1 cellular context compared by ENCODE assay signal in genomic region chr7:44473295-44473694, GRCh38.
TF ChIP-seq lines count a peak whose summit lies in the region.

No MANE protein-coding gene starts in this region.

TF ChIP-seq in HepG2, 621 proteins besides CTCF, POLR2A, EP300 and RAD21 (continued from another document and continues in another):
- TF ChIP-seq ZNF407 (CRISPR knock-in tag; IDR thresholded peaks at IDR 0.05; ENCODE audit: not compliant biosample characterization) (no peak), NCOA2 (CRISPR knock-in tag; IDR thresholded peaks at IDR 0.05) (peak; percentile 75), FOXK2 (IDR thresholded peaks at IDR 0.05) (peak; percentile 62; the same call in 1 of the 2 replicates), RBM39 (IDR thresholded peaks at IDR 0.05; ENCODE audit: low read depth, low read length, poor library complexity, severe bottlenecking) (no peak), ZSCAN22 (CRISPR knock-in tag; IDR thresholded peaks at IDR 0.05) (no peak), ZSCAN29 (CRISPR knock-in tag; conservative IDR thresholded peaks at IDR 0.05) (no peak), ISL2 (CRISPR knock-in tag; IDR thresholded peaks at IDR 0.05) (no peak), ZNF33B (CRISPR knock-in tag; IDR thresholded peaks at IDR 0.05) (no peak), SRSF1 (optimal IDR thresholded peaks at IDR 0.05; ENCODE audit: low read depth, low read length) (no peak), MEIS1 (CRISPR knock-in tag; IDR thresholded peaks at IDR 0.05; ENCODE audit: borderline replicate concordance) (no peak; the same call in 1 of the 2 replicates), TRIM24 (CRISPR knock-in tag; IDR thresholded peaks at IDR 0.05) (no peak), KLF12 (CRISPR knock-in tag; IDR thresholded peaks at IDR 0.05; ENCODE audit: borderline replicate concordance) (no peak), PRDM15 (CRISPR knock-in tag; IDR thresholded peaks at IDR 0.05) (no peak), ZKSCAN8 (CRISPR knock-in tag; IDR thresholded peaks at IDR 0.05; ENCODE audit: borderline replicate concordance) (peak; percentile 85; the same call in 1 of the 2 replicates), TEAD2 (CRISPR knock-in tag; IDR thresholded peaks at IDR 0.05) (no peak), SATB2 (CRISPR knock-in tag; IDR thresholded peaks at IDR 0.05) (no peak), TBX3 (IDR thresholded peaks at IDR 0.05; ENCODE audit: borderline replicate concordance) (no peak), SNAPC2 (CRISPR knock-in tag; IDR thresholded peaks at IDR 0.05) (0 out of 2 replicates have a peak, but pooled peaks have one; percentile 41), ADNP (CRISPR knock-in tag; IDR thresholded peaks at IDR 0.05) (no peak), ZNF770 (CRISPR knock-in tag; IDR thresholded peaks at IDR 0.05) (no peak), MAFF (IDR thresholded peaks at IDR 0.05; ENCODE audit: low read depth, low read length) (no peak)
- TF ChIP-seq, protein P1, sequence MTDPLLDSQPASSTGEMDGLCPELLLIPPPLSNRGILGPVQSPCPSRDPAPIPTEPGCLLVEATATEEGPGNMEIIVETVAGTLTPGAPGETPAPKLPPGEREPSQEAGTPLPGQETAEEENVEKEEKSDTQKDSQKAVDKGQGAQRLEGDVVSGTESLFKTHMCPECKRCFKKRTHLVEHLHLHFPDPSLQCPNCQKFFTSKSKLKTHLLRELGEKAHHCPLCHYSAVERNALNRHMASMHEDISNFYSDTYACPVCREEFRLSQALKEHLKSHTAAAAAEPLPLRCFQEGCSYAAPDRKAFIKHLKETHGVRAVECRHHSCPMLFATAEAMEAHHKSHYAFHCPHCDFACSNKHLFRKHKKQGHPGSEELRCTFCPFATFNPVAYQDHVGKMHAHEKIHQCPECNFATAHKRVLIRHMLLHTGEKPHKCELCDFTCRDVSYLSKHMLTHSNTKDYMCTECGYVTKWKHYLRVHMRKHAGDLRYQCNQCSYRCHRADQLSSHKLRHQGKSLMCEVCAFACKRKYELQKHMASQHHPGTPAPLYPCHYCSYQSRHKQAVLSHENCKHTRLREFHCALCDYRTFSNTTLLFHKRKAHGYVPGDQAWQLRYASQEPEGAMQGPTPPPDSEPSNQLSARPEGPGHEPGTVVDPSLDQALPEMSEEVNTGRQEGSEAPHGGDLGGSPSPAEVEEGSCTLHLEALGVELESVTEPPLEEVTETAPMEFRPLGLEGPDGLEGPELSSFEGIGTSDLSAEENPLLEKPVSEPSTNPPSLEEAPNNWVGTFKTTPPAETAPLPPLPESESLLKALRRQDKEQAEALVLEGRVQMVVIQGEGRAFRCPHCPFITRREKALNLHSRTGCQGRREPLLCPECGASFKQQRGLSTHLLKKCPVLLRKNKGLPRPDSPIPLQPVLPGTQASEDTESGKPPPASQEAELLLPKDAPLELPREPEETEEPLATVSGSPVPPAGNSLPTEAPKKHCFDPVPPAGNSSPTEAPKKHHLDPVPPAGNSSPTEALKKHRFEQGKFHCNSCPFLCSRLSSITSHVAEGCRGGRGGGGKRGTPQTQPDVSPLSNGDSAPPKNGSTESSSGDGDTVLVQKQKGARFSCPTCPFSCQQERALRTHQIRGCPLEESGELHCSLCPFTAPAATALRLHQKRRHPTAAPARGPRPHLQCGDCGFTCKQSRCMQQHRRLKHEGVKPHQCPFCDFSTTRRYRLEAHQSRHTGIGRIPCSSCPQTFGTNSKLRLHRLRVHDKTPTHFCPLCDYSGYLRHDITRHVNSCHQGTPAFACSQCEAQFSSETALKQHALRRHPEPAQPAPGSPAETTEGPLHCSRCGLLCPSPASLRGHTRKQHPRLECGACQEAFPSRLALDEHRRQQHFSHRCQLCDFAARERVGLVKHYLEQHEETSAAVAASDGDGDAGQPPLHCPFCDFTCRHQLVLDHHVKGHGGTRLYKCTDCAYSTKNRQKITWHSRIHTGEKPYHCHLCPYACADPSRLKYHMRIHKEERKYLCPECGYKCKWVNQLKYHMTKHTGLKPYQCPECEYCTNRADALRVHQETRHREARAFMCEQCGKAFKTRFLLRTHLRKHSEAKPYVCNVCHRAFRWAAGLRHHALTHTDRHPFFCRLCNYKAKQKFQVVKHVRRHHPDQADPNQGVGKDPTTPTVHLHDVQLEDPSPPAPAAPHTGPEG (CRISPR knock-in tag; IDR thresholded peaks at IDR 0.05): no peak
- TF ChIP-seq, protein P2, sequence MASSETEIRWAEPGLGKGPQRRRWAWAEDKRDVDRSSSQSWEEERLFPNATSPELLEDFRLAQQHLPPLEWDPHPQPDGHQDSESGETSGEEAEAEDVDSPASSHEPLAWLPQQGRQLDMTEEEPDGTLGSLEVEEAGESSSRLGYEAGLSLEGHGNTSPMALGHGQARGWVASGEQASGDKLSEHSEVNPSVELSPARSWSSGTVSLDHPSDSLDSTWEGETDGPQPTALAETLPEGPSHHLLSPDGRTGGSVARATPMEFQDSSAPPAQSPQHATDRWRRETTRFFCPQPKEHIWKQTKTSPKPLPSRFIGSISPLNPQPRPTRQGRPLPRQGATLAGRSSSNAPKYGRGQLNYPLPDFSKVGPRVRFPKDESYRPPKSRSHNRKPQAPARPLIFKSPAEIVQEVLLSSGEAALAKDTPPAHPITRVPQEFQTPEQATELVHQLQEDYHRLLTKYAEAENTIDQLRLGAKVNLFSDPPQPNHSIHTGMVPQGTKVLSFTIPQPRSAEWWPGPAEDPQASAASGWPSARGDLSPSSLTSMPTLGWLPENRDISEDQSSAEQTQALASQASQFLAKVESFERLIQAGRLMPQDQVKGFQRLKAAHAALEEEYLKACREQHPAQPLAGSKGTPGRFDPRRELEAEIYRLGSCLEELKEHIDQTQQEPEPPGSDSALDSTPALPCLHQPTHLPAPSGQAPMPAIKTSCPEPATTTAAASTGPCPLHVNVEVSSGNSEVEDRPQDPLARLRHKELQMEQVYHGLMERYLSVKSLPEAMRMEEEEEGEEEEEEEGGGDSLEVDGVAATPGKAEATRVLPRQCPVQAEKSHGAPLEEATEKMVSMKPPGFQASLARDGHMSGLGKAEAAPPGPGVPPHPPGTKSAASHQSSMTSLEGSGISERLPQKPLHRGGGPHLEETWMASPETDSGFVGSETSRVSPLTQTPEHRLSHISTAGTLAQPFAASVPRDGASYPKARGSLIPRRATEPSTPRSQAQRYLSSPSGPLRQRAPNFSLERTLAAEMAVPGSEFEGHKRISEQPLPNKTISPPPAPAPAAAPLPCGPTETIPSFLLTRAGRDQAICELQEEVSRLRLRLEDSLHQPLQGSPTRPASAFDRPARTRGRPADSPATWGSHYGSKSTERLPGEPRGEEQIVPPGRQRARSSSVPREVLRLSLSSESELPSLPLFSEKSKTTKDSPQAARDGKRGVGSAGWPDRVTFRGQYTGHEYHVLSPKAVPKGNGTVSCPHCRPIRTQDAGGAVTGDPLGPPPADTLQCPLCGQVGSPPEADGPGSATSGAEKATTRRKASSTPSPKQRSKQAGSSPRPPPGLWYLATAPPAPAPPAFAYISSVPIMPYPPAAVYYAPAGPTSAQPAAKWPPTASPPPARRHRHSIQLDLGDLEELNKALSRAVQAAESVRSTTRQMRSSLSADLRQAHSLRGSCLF (CRISPR knock-in tag; IDR thresholded peaks at IDR 0.05; ENCODE audit: borderline replicate concordance): no peak
- TF ChIP-seq, protein P3, sequence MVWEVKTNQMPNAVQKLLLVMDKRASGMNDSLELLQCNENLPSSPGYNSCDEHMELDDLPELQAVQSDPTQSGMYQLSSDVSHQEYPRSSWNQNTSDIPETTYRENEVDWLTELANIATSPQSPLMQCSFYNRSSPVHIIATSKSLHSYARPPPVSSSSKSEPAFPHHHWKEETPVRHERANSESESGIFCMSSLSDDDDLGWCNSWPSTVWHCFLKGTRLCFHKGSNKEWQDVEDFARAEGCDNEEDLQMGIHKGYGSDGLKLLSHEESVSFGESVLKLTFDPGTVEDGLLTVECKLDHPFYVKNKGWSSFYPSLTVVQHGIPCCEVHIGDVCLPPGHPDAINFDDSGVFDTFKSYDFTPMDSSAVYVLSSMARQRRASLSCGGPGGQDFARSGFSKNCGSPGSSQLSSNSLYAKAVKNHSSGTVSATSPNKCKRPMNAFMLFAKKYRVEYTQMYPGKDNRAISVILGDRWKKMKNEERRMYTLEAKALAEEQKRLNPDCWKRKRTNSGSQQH (CRISPR knock-in tag; IDR thresholded peaks at IDR 0.05; ENCODE audit: low read depth): no peak
